In genomic region chr10:101779544-101780186, GRCh38 we compare ENCODE assay signal across 8 cellular contexts. TPM values are rescaled to one million over a fixed set of nuclear protein-coding genes. Genes with fewer than 3 reads are reported as not detected.
DNase-seq lines count a peak whose midpoint lies in the region; ATAC-seq and TF ChIP-seq lines count a peak whose summit lies in the region.

No MANE protein-coding gene starts in this region.

- H3K9me3 Mint-ChIP-seq in progenitor cell of endocrine pancreas (ENCODE audit: low read depth), result no peaks in the 10 kb centered on the region

- H3K4me1 ChIP-seq in adrenal gland (replicated peaks in 1 of 2) (peaks cover 29 to 42% of the 10 kb centered on the region in 2 donors), left ventricle myocardium inferior (peaks cover 72% of the 10 kb centered on the region), transverse colon (peaks cover 35 to 69% (median 57%) of the 10 kb centered on the region in 4 donors)

- peak overlapping the region; percentile 63 for H3K4me3 Mint-ChIP-seq in progenitor cell of endocrine pancreas (ENCODE audit: low read depth)

- ATAC-seq in HG03060 (IDR thresholded peaks at IDR 0.05; ENCODE audit: low read depth, unreplicated experiment) (peak; percentile 35), GM21360 (IDR thresholded peaks at IDR 0.05; ENCODE audit: unreplicated experiment) (no peak)

- no peak for TF ChIP-seq EP300 in transverse colon (IDR thresholded peaks at IDR 0.05; ENCODE audit: low read depth)

- H3K27ac Mint-ChIP-seq in progenitor cell of endocrine pancreas, result peak overlapping the region; percentile 62

- H3K27me3 ChIP-seq in adrenal gland (peaks cover 30% of the 10 kb centered on the region), left ventricle myocardium inferior (ENCODE audit: low read depth) (peaks cover 51% of the 10 kb centered on the region), transverse colon (peaks cover 43% of the 10 kb centered on the region)

- H3K4me3 ChIP-seq in adrenal gland, result peak overlapping the region in 2 of 4 donors; percentile 9 to 42
- H3K4me3 ChIP-seq in left ventricle myocardium inferior, result peak overlapping the region; percentile 64
- H3K4me3 ChIP-seq in transverse colon, result peak overlapping the region; percentile 9 to 52 (median 32)

- intact Hi-C loops in adrenal gland (cut with DNase I), result loop anchor here (2.0 to 5.0 kb wide), 3 partner anchors 177 to 567 kb away; no protein-coding TSS in a partner anchor
- intact Hi-C loops in left ventricle myocardium inferior (cut with micrococcal nuclease), result loop anchor here (5.0 kb wide), 1 partner anchor 177 kb away; no protein-coding TSS in a partner anchor
- intact Hi-C loops in transverse colon (cut with DNase I; ENCODE audit: low total_unique reads), result no loop called here

- DNase-seq in ELF-1 (ENCODE audit: low read depth, low spot score) (peak; percentile 95), SW480 (ENCODE audit: low spot score) (peak; percentile 23), adrenal gland (peak; percentile 65 to 87 (median 83)), left ventricle myocardium inferior (peak; percentile 79), progenitor cell of endocrine pancreas (ENCODE audit: low spot score, unreplicated experiment) (peak; percentile 83), transverse colon (peak; percentile 88)

- H3K4me1 Mint-ChIP-seq in progenitor cell of endocrine pancreas (ENCODE audit: low read depth), result peaks cover 29% of the 10 kb centered on the region

- no peaks in the 10 kb centered on the region for H3K36me3 ChIP-seq in adrenal gland (replicated peaks in 1 of 2)
- peaks cover 8% of the 10 kb centered on the region for H3K36me3 ChIP-seq in left ventricle myocardium inferior
- H3K36me3 ChIP-seq in transverse colon, result no peaks in the 10 kb centered on the region

- TF ChIP-seq POLR2A in adrenal gland (IDR thresholded peaks at IDR 0.05), result no peak
- no peak for TF ChIP-seq POLR2A in transverse colon (IDR thresholded peaks at IDR 0.05)

- H3K36me3 Mint-ChIP-seq in progenitor cell of endocrine pancreas (ENCODE audit: insufficient read depth), result no peaks in the 10 kb centered on the region

- H3K27me3 Mint-ChIP-seq in progenitor cell of endocrine pancreas, result peaks cover 33% of the 10 kb centered on the region

- no peak overlapping the region for H3K27ac ChIP-seq in adrenal gland
- no peak overlapping the region for H3K27ac ChIP-seq in left ventricle myocardium inferior (replicated peaks)
- no peak overlapping the region for H3K27ac ChIP-seq in transverse colon

- no peaks in the 10 kb centered on the region for H3K9me3 ChIP-seq in adrenal gland (replicated peaks in 1 of 3)
- no peaks in the 10 kb centered on the region for H3K9me3 ChIP-seq in left ventricle myocardium inferior (replicated peaks)
- H3K9me3 ChIP-seq in transverse colon, result no peaks in the 10 kb centered on the region

- in situ Hi-C loops in transverse colon (cut with MboI; ENCODE audit: low pct_ligation_motif_present in 1 of 4, low pct_unique_long_range_greater_than_20kb in 1 of 4, low sequenced_read_pairs in 3 of 4), result loop anchor here in 3 of 4 donors (10.0 kb wide), 1 partner anchor 175 kb away; no protein-coding TSS in a partner anchor

- TF ChIP-seq CTCF in adrenal gland (IDR thresholded peaks at IDR 0.05) (peak; percentile 55 to 90 (median 80)), left ventricle myocardium inferior (IDR thresholded peaks at IDR 0.05; ENCODE audit: borderline replicate concordance) (peak; percentile 91), progenitor cell of endocrine pancreas (IDR thresholded peaks at IDR 0.05; ENCODE audit: unreplicated experiment) (peak; percentile 89), transverse colon (IDR thresholded peaks at IDR 0.05) (peak; percentile 80 to 94 (median 92))

- WGBS in adrenal gland, 4 donors, result 1 to 5% (median 3%) methylated on average over 12 to 51 of the region's 51 CpGs
- WGBS in transverse colon (ENCODE audit: low coverage in 1 of 2), 2 donors, result 1% methylated on average over 43 of the region's 51 CpGs; no CpG with 5 or more reads in 1 of the 2 donors

RNA-seq across cellular contexts. Expression of gene NPM3, which starts 3.6 kb away (rescaled TPM):
- total RNA-seq in adrenal gland (10 to 100 TPM; 20.6 to 51.5 (median 36.8) TPM), left ventricle myocardium inferior (7.9 TPM), progenitor cell of endocrine pancreas (39.3 and 44.1 TPM in 2 replicates), transverse colon (10 to 100 TPM in 3 of 4 donors, 1 to 10 TPM in 1; 8.2 to 18.7 (median 12.7) TPM)
- polyA plus RNA-seq in adrenal gland, result 10 to 100 TPM; 14.7 to 23.8 (median 19.8) TPM

RNA-seq across cellular contexts. Expression of gene FGF8, which starts 3.8 kb away (rescaled TPM):
- total RNA-seq in adrenal gland (not detected), left ventricle myocardium inferior (not detected), progenitor cell of endocrine pancreas (0.69 and 2.4 TPM in 2 replicates), transverse colon (not detected)
- not detected for polyA plus RNA-seq in adrenal gland

RNA-seq across cellular contexts. Expression of gene OGA, which starts 38.6 kb away (rescaled TPM):
- total RNA-seq in adrenal gland, result 100 to 1,000 TPM in 1 of 8 donors, 10 to 100 TPM in 7; 32.8 to 102 (median 72.0) TPM
- polyA plus RNA-seq in adrenal gland, result 10 to 100 TPM; 55.4 to 81.2 (median 65.5) TPM
- total RNA-seq in left ventricle myocardium inferior, result 96.3 TPM
- total RNA-seq in progenitor cell of endocrine pancreas, result 138 and 148 TPM in 2 replicates
- 100 to 1,000 TPM; 114 to 608 (median 172) TPM for total RNA-seq in transverse colon

Comparison
In these comparisons a context has a peak if more than half of its experiments do, and no peak if none do; other contexts are left out.
1. DNase-seq: peak in every context shown above with its lines; median percentile 95 in ELF-1; 88 in transverse colon; 83 in adrenal gland; 83 in progenitor cell of endocrine pancreas; 79 in left ventricle myocardium inferior; 23 in SW480.